1 cellular context compared by ENCODE assay signal in the genomic region with DNA sequence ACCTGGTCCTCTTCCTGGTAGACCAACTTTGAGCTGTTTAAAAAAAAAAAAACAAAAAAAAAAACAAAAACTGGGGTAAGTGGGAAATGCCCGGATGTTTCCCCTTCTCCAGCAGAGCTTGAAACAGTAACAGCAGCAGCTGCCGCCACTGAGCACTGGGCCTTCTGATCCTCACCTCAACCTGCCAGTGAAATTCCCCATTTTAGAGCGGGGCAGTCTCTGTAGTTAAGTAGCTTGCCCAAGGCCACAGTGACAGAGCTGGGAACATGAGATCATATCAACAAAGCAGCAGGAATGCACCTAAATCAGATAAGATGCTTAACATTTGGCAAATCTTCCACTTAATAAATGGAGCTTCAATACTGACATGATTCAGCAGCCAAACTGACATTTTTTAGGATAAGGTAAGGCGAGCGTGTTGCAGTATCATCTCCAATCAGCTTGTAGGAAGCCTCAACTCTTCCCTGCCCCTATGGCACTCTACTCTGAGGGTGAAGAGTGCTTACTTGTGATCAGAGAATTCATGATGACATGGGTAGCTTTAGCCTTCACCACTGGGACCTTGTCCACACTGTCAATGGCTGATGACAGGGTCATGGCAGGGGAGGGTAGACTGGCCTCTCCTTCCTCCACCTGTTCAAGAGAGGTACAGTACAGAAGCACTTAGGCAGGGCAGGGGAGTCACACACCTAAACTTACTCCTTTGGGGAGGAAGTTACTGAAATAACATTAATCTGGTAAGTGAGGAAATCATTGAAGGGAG.
TF ChIP-seq lines count a peak whose summit lies in the region.

No MANE protein-coding gene starts in this region.

TF ChIP-seq in GM12878, 131 proteins besides CTCF, POLR2A, EP300 and RAD21:
- TF ChIP-seq TAF1 (IDR thresholded peaks at IDR 0.05; ENCODE audit: borderline replicate concordance, low read depth, low read length) (no peak), HDAC2 (IDR thresholded peaks at IDR 0.05) (no peak), IKZF2 (IDR thresholded peaks at IDR 0.05) (peak; percentile 14 to 36; a peak in 2 of 4 replicates), TCF12 (IDR thresholded peaks at IDR 0.05; ENCODE audit: low read depth, low read length) (0 out of 2 replicates have a peak, but pooled peaks have one; percentile 58), RELA (IDR thresholded peaks at IDR 0.05; ENCODE audit: borderline replicate concordance, partially characterized antibody) (peak; percentile 86), MXI1 (IDR thresholded peaks at IDR 0.05; ENCODE audit: low read depth, low read length) (no peak), ZNF384 (IDR thresholded peaks at IDR 0.05; ENCODE audit: borderline replicate concordance, low read depth, low read length) (peak; percentile 89), ATF7 (IDR thresholded peaks at IDR 0.05; ENCODE audit: low read depth) (0 out of 2 replicates have a peak, but pooled peaks have one; percentile 11), HDGF (IDR thresholded peaks at IDR 0.05) (0 out of 2 replicates have a peak, but pooled peaks have one; percentile 13), PAX5 (IDR thresholded peaks at IDR 0.05; ENCODE audit: borderline replicate concordance, low read depth, low read length) (0 out of 2 replicates have a peak, but pooled peaks have one; percentile 41), EED (IDR thresholded peaks at IDR 0.05; ENCODE audit: low read depth) (peak; percentile 55), RUNX3 (IDR thresholded peaks at IDR 0.05; ENCODE audit: low read length) (peak; percentile 36; the same call in 1 of the 2 replicates)
- TF ChIP-seq, protein P1, sequence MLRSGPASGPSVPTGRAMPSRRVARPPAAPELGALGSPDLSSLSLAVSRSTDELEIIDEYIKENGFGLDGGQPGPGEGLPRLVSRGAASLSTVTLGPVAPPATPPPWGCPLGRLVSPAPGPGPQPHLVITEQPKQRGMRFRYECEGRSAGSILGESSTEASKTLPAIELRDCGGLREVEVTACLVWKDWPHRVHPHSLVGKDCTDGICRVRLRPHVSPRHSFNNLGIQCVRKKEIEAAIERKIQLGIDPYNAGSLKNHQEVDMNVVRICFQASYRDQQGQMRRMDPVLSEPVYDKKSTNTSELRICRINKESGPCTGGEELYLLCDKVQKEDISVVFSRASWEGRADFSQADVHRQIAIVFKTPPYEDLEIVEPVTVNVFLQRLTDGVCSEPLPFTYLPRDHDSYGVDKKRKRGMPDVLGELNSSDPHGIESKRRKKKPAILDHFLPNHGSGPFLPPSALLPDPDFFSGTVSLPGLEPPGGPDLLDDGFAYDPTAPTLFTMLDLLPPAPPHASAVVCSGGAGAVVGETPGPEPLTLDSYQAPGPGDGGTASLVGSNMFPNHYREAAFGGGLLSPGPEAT (IDR thresholded peaks at IDR 0.05; ENCODE audit: low read depth), result peak; percentile 80; the same call in 1 of the 2 replicates
